In genomic region chr21:42939581-42940413, GRCh38 we compare ENCODE assay signal across 8 cellular contexts. TPM values are rescaled to one million over a fixed set of nuclear protein-coding genes. Genes with fewer than 3 reads are reported as not detected.
A peak's percentile ranks its signal among the peaks of the same experiment; 100 is the strongest.
DNase-seq lines count a peak whose midpoint lies in the region; ATAC-seq lines count a peak whose summit lies in the region.

No MANE protein-coding gene starts in this region.

- no peaks in the 10 kb centered on the region for H3K9me3 Mint-ChIP-seq in stimulated activated memory B cell treated with anti-CD40 and anti-IgM and Interleukin-4, amounts not matched to agents 10 μg/mL and 1 μg/mL and 100 μg/mL, for 72 hours

- no peaks in the 10 kb centered on the region for H3K27me3 Mint-ChIP-seq in stimulated activated memory B cell treated with anti-CD40 and anti-IgM and Interleukin-4, amounts not matched to agents 10 μg/mL and 1 μg/mL and 100 μg/mL, for 72 hours

- no peaks in the 10 kb centered on the region for H3K36me3 Mint-ChIP-seq in stimulated activated memory B cell treated with anti-CD40 and anti-IgM and Interleukin-4, amounts not matched to agents 10 μg/mL and 1 μg/mL and 100 μg/mL, for 72 hours

- ATAC-seq in stimulated activated memory B cell treated with anti-CD40 and anti-IgM and Interleukin-4, amounts not matched to agents 10 μg/mL and 1 μg/mL and 100 μg/mL, for 72 hours: no peak
- ATAC-seq in GM18520 (IDR thresholded peaks at IDR 0.05; ENCODE audit: unreplicated experiment): no peak

- H3K4me1 Mint-ChIP-seq in stimulated activated memory B cell treated with anti-CD40 and anti-IgM and Interleukin-4, amounts not matched to agents 10 μg/mL and 1 μg/mL and 100 μg/mL, for 72 hours: peaks cover 19% of the 10 kb centered on the region

- H3K4me3 Mint-ChIP-seq in stimulated activated memory B cell treated with anti-CD40 and anti-IgM and Interleukin-4, amounts not matched to agents 10 μg/mL and 1 μg/mL and 100 μg/mL, for 72 hours: no peak overlapping the region

- DNase-seq in GM03348 (ENCODE audit: low spot score) (peak; percentile 93), SKM-1 treated with dmso at 0.1 percent for 144 hours (lab: John Stamatoyannopoulos, UW; ENCODE audit: unreplicated experiment) (peak; percentile 70), globus pallidus (ENCODE audit: low spot score) (peak; percentile 90), renal cortical epithelial cell (ENCODE audit: low read depth) (peak; percentile 94), NCI-H2107 treated with DMSO at 0.1 percent for 48 hours (lab: John Stamatoyannopoulos, UW; ENCODE audit: unreplicated experiment) (no peak), GM19238 (ENCODE audit: insufficient read length, low spot score) (no peak)

- H3K27ac Mint-ChIP-seq in stimulated activated memory B cell treated with anti-CD40 and anti-IgM and Interleukin-4, amounts not matched to agents 10 μg/mL and 1 μg/mL and 100 μg/mL, for 72 hours: no peak overlapping the region

RNA-seq across cellular contexts. Expression of gene ERVH48-1, which starts 14.4 kb away (rescaled TPM):
- total RNA-seq in renal cortical epithelial cell: not detected in 2 replicates

RNA-seq across cellular contexts. Expression of gene PKNOX1, which starts 34.6 kb away (rescaled TPM):
- total RNA-seq in renal cortical epithelial cell: 14.1 and 26.4 TPM in 2 replicates

RNA-seq across cellular contexts. Expression of gene NDUFV3, which starts 46.7 kb away (rescaled TPM):
- 46.7 and 56.8 TPM in 2 replicates for total RNA-seq in renal cortical epithelial cell

Comparison
In these comparisons a context has a peak if more than half of its experiments do, and no peak if none do; other contexts are left out.
1. DNase-seq: peak in GM03348 (single experiment), SKM-1 treated with dmso at 0.1 percent for 144 hours (single experiment), globus pallidus (single experiment) and renal cortical epithelial cell (single experiment); none in NCI-H2107 treated with DMSO at 0.1 percent for 48 hours (single experiment) and GM19238 (single experiment).